In genomic region chr6:90294989-90295853, GRCh38 we compare ENCODE assay signal across 8 cellular contexts. TPM values are rescaled to one million over a fixed set of nuclear protein-coding genes. Genes with fewer than 3 reads are reported as not detected.
DNase-seq lines count a peak whose midpoint lies in the region; ATAC-seq, FAIRE-seq and TF ChIP-seq lines count a peak whose summit lies in the region.

No MANE protein-coding gene starts in this region.

- H3K9me3 ChIP-seq in duodenal mucosa (ENCODE audit: control insufficient read depth in 1 of 2, low read length in 2 of 2) (no peaks in the 10 kb centered on the region), lung (ENCODE audit: control insufficient read depth in 2 of 2, insufficient read depth in 1 of 2, low read length in 1 of 2) (no peaks in the 10 kb centered on the region)

- H3K4me3 ChIP-seq in GM12865 (ENCODE audit: low read depth, low read length), result peak overlapping the region; percentile 51
- H3K4me3 ChIP-seq in duodenal mucosa (ENCODE audit: low read depth in 1 of 2, low read length in 2 of 2), result peak overlapping the region; percentile 59 to 70
- peak overlapping the region; percentile 56 for H3K4me3 ChIP-seq in lung

- 0 to 1% methylated on average over 79 of the region's 79 CpGs for WGBS in lung, 2 donors

- H3K36me3 ChIP-seq in duodenal mucosa (ENCODE audit: control insufficient read depth in 1 of 2, insufficient read depth in 2 of 2, low read length in 2 of 2) (no peaks in the 10 kb centered on the region), lung (ENCODE audit: control insufficient read depth in 2 of 2, insufficient read depth in 2 of 2, low read length in 2 of 2) (no peaks in the 10 kb centered on the region)

- peaks cover 47 to 56% of the 10 kb centered on the region in 2 donors for H3K27me3 ChIP-seq in duodenal mucosa (ENCODE audit: control insufficient read depth in 1 of 2, insufficient read depth in 2 of 2, low read length in 2 of 2)
- H3K27me3 ChIP-seq in lung (ENCODE audit: control insufficient read depth, insufficient read depth), result no peaks in the 10 kb centered on the region

- no peak for FAIRE-seq in H54 (lab: Jason Lieb, UNC)

- TF ChIP-seq POLR2A in H54 (IDR thresholded peaks at IDR 0.05; ENCODE audit: low read depth, low read length), result no peak

- H3K4me1 ChIP-seq in duodenal mucosa (ENCODE audit: control insufficient read depth in 1 of 2, insufficient read depth in 2 of 2, low read length in 2 of 2) (peaks cover 0 to 4% of the 10 kb centered on the region in 2 donors), lung (ENCODE audit: control insufficient read depth in 2 of 2, insufficient read depth in 2 of 2, low read length in 2 of 2) (peaks cover 0 to 4% of the 10 kb centered on the region in 2 donors)

- TF ChIP-seq CTCF in GM12865 (IDR thresholded peaks at IDR 0.05; ENCODE audit: insufficient read depth, low read depth, low read length, missing control alignments) (peak; percentile 14), lung (IDR thresholded peaks at IDR 0.05; ENCODE audit: control extremely low read depth, extremely low read depth) (no peak)

- H3K9ac ChIP-seq in duodenal mucosa (ENCODE audit: low read depth in 1 of 2, low read length in 2 of 2), result peak overlapping the region; percentile 39 to 66

- ATAC-seq in lung (ENCODE audit: insufficient read depth, low FRiP score), result peak; percentile 23

- no peak overlapping the region for H3K27ac ChIP-seq in duodenal mucosa (ENCODE audit: low read depth, low read length)
- H3K27ac ChIP-seq in lung (ENCODE audit: low read depth in 1 of 2, low read length in 1 of 2), result peak overlapping the region; percentile 34 to 88

- peak; percentile 32 for DNase-seq in GM12865 (ENCODE audit: low read depth)
- DNase-seq in HuH-7.5 (ENCODE audit: low spot score), result peak; percentile 41
- peak; percentile 78 to 84 for DNase-seq in activated CD4-positive, alpha-beta T cell treated with anti-CD3 and anti-CD28 coated beads, Interleukin-2, amount 50 U/mL, for 48 hours
- DNase-seq in lung (ENCODE audit: low spot score), result peak; percentile 31
- peak; percentile 31 to 65 (median 50) for DNase-seq in stimulated activated CD4-positive, alpha-beta T cell treated with anti-CD3 and anti-CD28 coated beads, TNF-alpha, amount 100 ng/mL, for 1 hour (ENCODE audit: low read depth in 3 of 3, low spot score in 1 of 3)
- DNase-seq in NCI-H2107 (lab: John Stamatoyannopoulos, UW), result no peak
- DNase-seq in H54 (ENCODE audit: insufficient read length, low spot score), result no peak

RNA-seq across cellular contexts. Expression of gene BACH2, which starts 1.4 kb away (rescaled TPM):
- 10 to 100 TPM in 1 of 2 donors, 1 to 10 TPM in 1; 5.7 to 17.4 TPM for total RNA-seq in lung
- under 1 TPM; 0.78 to 0.79 TPM for polyA plus RNA-seq in lung

Comparison
In these comparisons a context has a peak if more than half of its experiments do, and no peak if none do; other contexts are left out.
1. DNase-seq: peak in GM12865 (single experiment), HuH-7.5 (single experiment), activated CD4-positive, alpha-beta T cell treated with anti-CD3 and anti-CD28 coated beads, Interleukin-2, amount 50 U/mL, for 48 hours (2 of 2), lung (single experiment) and stimulated activated CD4-positive, alpha-beta T cell treated with anti-CD3 and anti-CD28 coated beads, TNF-alpha, amount 100 ng/mL, for 1 hour (3 of 3); none in NCI-H2107 (single experiment) and H54 (single experiment).
2. Peak in every context shown above with its lines, with median percentiles within 50 percentile points of each other: H3K4me3 ChIP-seq.